ENCODE assay signal across 8 cellular contexts in genomic region chr14:22871962-22872832, GRCh38. TPM values are rescaled to one million over a fixed set of nuclear protein-coding genes. Genes with fewer than 3 reads are reported as not detected.
DNase-seq lines count a peak whose midpoint lies in the region; ATAC-seq and TF ChIP-seq lines count a peak whose summit lies in the region.

No MANE protein-coding gene starts in this region.

- no peak for TF ChIP-seq EP300 in stomach (IDR thresholded peaks at IDR 0.05)

- H3K9ac ChIP-seq in HUES6 (ENCODE audit: low read length): peak overlapping the region; percentile 73

- H3K4me1 ChIP-seq in HUES6 (ENCODE audit: control insufficient read depth, insufficient read depth, low read length): peaks cover 15% of the 10 kb centered on the region
- H3K4me1 ChIP-seq in stomach: peaks cover 25 to 65% (median 48%) of the 10 kb centered on the region in 4 donors

- H3K27me3 ChIP-seq in HUES6 (ENCODE audit: control insufficient read depth, insufficient read depth, low read length): no peaks in the 10 kb centered on the region
- H3K27me3 ChIP-seq in stomach: no peaks in the 10 kb centered on the region

- peaks cover 24% of the 10 kb centered on the region; the same call in 1 of the 2 replicates for H3K36me3 ChIP-seq in HUES6 (ENCODE audit: control insufficient read depth, insufficient read depth, low read length)
- H3K36me3 ChIP-seq in stomach: peaks cover 33 to 42% (median 42%) of the 10 kb centered on the region in 4 donors

- peak; percentile 25 for ATAC-seq in GM19463 (IDR thresholded peaks at IDR 0.05; ENCODE audit: unreplicated experiment)

- peak overlapping the region; percentile 87 for H3K4me3 Mint-ChIP-seq in nephron progenitor cell

- peak overlapping the region; percentile 53 for H3K27ac Mint-ChIP-seq in nephron progenitor cell

- TF ChIP-seq CTCF in fibroblast of pulmonary artery (IDR thresholded peaks at IDR 0.05; ENCODE audit: low read length, missing control alignments) (peak; percentile 98), nephron progenitor cell (IDR thresholded peaks at IDR 0.05) (peak; percentile 87), stomach (IDR thresholded peaks at IDR 0.05) (peak in 5 of 7 experiments; percentile 94 to 97 (median 95))

- peak overlapping the region; percentile 27; the same call in 1 of the 2 replicates for H3K27ac ChIP-seq in HUES6 (ENCODE audit: low read depth, low read length)
- H3K27ac ChIP-seq in stomach: peak overlapping the region; percentile 94 to 100 (median 99)

- H3K27me3 Mint-ChIP-seq in nephron progenitor cell (ENCODE audit: low read depth, poor library complexity): no peaks in the 10 kb centered on the region

- no peak for TF ChIP-seq POLR2A in stomach (IDR thresholded peaks at IDR 0.05)

- H3K9me3 Mint-ChIP-seq in nephron progenitor cell: no peaks in the 10 kb centered on the region

- WGBS in stomach, 5 donors: 0 to 1% (median 0%) methylated on average over 26 to 54 of the region's 54 CpGs

- peaks cover 27% of the 10 kb centered on the region for H3K4me1 Mint-ChIP-seq in nephron progenitor cell

- H3K9me3 ChIP-seq in HUES6 (ENCODE audit: control insufficient read depth, insufficient read depth, low read depth, low read length): no peaks in the 10 kb centered on the region
- H3K9me3 ChIP-seq in stomach: no peaks in the 10 kb centered on the region

- DNase-seq in COLO829 (ENCODE audit: low spot score) (peak; percentile 78), OCI-M2 (lab: John Stamatoyannopoulos, UW; ENCODE audit: unreplicated experiment) (peak; percentile 69), fibroblast of pulmonary artery (ENCODE audit: low read depth) (peak; percentile 84), nephron progenitor cell (peak; percentile 87), stomach (peak; percentile 90)
- DNase-seq in activated T-helper 1 cell treated with anti-CD3 and anti-CD28 coated beads, Interleukin-2, amount 50 U/mL, for 16 hours (ENCODE audit: low read depth in 1 of 2, low spot score in 1 of 2): peak; percentile 56 to 59

- intact Hi-C loops in stomach (cut with DNase I; ENCODE audit: low total_unique reads): no loop called here

- H3K4me3 ChIP-seq in HUES6 (ENCODE audit: low read depth, low read length) (peak overlapping the region; percentile 68), fibroblast of pulmonary artery (replicated peaks; ENCODE audit: low read depth, low read length) (peak overlapping the region; percentile 86), stomach (peak overlapping the region; percentile 70 to 99 (median 92))

- H3K36me3 Mint-ChIP-seq in nephron progenitor cell (ENCODE audit: low read depth): peaks cover 20% of the 10 kb centered on the region

RNA-seq across cellular contexts. Expression of gene LRP10, which starts 0.7 kb away (rescaled TPM):
- 100 to 1,000 TPM in 3 of 5 donors, 10 to 100 TPM in 2; 37.1 to 277 (median 112) TPM for total RNA-seq in stomach
- 10 to 100 TPM; 25.1 to 47.3 (median 26.9) TPM for polyA plus RNA-seq in stomach

RNA-seq across cellular contexts. Expression of gene REM2, which starts 10.8 kb away (rescaled TPM):
- 1 to 10 TPM in 1 of 5 donors, under 1 TPM in 2, not detected in 2; 0.45 to 1.1 (median 0.87) TPM for total RNA-seq in stomach
- 1 to 10 TPM in 1 of 3 donors, under 1 TPM in 1, not detected in 1; 0.12 to 1.2 TPM for polyA plus RNA-seq in stomach

RNA-seq across cellular contexts. Expression of gene MMP14, which starts 35.8 kb away (rescaled TPM):
- 100 to 1,000 TPM in 1 of 5 donors, 10 to 100 TPM in 4; 20.5 to 104 (median 46.7) TPM for total RNA-seq in stomach
- 10 to 100 TPM; 14.7 to 59.1 (median 29.6) TPM for polyA plus RNA-seq in stomach

RNA-seq across cellular contexts. Expression of gene MRPL52, which starts 42.5 kb away (rescaled TPM):
- 100 to 1,000 TPM in 2 of 5 donors, 10 to 100 TPM in 2, not detected in 1; 25.2 to 194 (median 110) TPM for total RNA-seq in stomach
- 100 to 1,000 TPM; 134 to 181 (median 156) TPM for polyA plus RNA-seq in stomach

RNA-seq across cellular contexts. Expression of gene RBM23, which starts 46.8 kb away (rescaled TPM):
- total RNA-seq in stomach: 100 to 1,000 TPM in 2 of 5 donors, 10 to 100 TPM in 3; 12.1 to 126 (median 94.7) TPM
- polyA plus RNA-seq in stomach: 10 to 100 TPM; 23.5 to 59.1 (median 41.2) TPM

Comparison
In these comparisons a context has a peak if more than half of its experiments do, and no peak if none do; other contexts are left out.
1. Peak in every context shown above with its lines: DNase-seq, ATAC-seq, H3K4me3 ChIP-seq and H3K27ac ChIP-seq.